Comparison of ENCODE assay signal across 8 cellular contexts in the genomic region with DNA sequence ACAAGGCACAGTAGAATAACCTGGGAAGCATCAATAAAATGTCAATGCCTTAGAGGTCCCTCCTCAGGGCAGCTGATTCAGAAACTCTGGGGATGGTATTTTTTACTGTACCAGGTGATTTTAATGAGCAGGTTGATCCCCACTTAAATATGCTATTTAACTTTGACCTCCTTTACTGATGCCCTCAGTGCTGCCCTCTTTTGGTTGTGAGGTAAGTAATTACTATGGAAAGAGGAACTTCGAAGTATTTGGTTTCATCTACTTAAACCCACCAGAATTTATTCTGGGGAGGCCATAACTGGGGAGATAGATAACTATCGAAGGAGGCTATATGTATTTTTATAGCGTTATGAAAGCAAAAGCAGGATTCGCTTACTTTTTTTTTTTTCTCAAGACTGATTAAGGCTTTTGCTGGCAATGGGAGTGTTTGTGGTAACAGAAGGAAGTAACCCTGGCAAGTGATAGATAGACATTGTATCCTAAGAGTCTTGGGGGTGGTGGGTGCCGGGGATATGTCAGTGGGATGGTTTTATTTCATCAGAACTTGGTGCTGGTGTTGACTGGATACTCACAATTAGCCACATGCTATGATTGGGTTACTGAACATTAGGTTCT.
DNase-seq lines count a peak whose midpoint lies in the region; ATAC-seq and TF ChIP-seq lines count a peak whose summit lies in the region.

No MANE protein-coding gene starts in this region.

- POLR2A ChIA-PET in RWPE1 (lab: Yijun Ruan, JAX; ENCODE audit: low non-redundant PET) = no interaction called here

- TF ChIP-seq CTCF in RWPE1 (conservative IDR thresholded peaks at IDR 0.05; ENCODE audit: low read depth) (peak; percentile 40), foreskin fibroblast (IDR thresholded peaks at IDR 0.05; ENCODE audit: low read depth, low read length) (peak; percentile 50)

- ATAC-seq in GM19397 (IDR thresholded peaks at IDR 0.05; ENCODE audit: unreplicated experiment) = peak; percentile 63
- peak; percentile 75 for ATAC-seq in HG03196 (IDR thresholded peaks at IDR 0.05; ENCODE audit: unreplicated experiment)

- H3K27ac ChIP-seq in RWPE1 = no peak overlapping the region

- H3K4me3 ChIP-seq in foreskin fibroblast (ENCODE audit: low read depth in 1 of 2, low read length in 2 of 2) = no peak overlapping the region

- CTCF ChIA-PET in RWPE1 (lab: Yijun Ruan, JAX) = interaction anchor here (0.6 kb wide), 1 partner anchor 709 kb away, joined by 3 read pairs; no protein-coding TSS in a partner anchor

- peak; percentile 48 for DNase-seq in NCI-H748 (lab: John Stamatoyannopoulos, UW; ENCODE audit: unreplicated experiment)
- no peak for DNase-seq in NCI-H748 treated with DMSO at 0.1 percent for 48 hours (lab: John Stamatoyannopoulos, UW)
- no peak for DNase-seq in RWPE1 (ENCODE audit: low spot score)
- peak in 1 of 2 donors; percentile 48 for DNase-seq in foreskin fibroblast
- DNase-seq in ureter (ENCODE audit: low spot score) = no peak
- no peak for DNase-seq in activated CD8-positive, alpha-beta memory T cell treated with anti-CD3 and anti-CD28 coated beads, Interleukin-2, amount 50 U/mL, for 48 hours
